ENCODE assay signal across 8 cellular contexts in genomic region chr6:27553123-27553904, GRCh38.
DNase-seq lines count a peak whose midpoint lies in the region; ATAC-seq and TF ChIP-seq lines count a peak whose summit lies in the region.

No MANE protein-coding gene starts in this region.

- DNase-seq in GM13976 (ENCODE audit: low spot score) (peak; percentile 69), SIG-M5 (lab: John Stamatoyannopoulos, UW) (peak; percentile 39), T-helper 9 cell (no peak), NOMO-1 (lab: John Stamatoyannopoulos, UW; ENCODE audit: unreplicated experiment in 2 of 2) (no peak)

- TF ChIP-seq CTCF in GM13976 (IDR thresholded peaks at IDR 0.05; ENCODE audit: borderline replicate concordance, control extremely low read depth, extremely low read depth, insufficient read depth, missing control alignments) = no peak

- ATAC-seq in HG02885 (IDR thresholded peaks at IDR 0.05; ENCODE audit: poor library complexity, unreplicated experiment) = peak; percentile 81
- ATAC-seq in esophagus mucosa = peak; percentile 34
- no peak for ATAC-seq in GM18498 (IDR thresholded peaks at IDR 0.05; ENCODE audit: unreplicated experiment)
- no peak for ATAC-seq in HG03108 (IDR thresholded peaks at IDR 0.05; ENCODE audit: unreplicated experiment)

- in situ Hi-C loops in GM13976 (cut with MboI; ENCODE audit: low sequenced_read_pairs, unreplicated experiment) = no loop called here

Comparison
In these comparisons a context has a peak if more than half of its experiments do, and no peak if none do; other contexts are left out.
1. DNase-seq: peak in GM13976 (single experiment) and SIG-M5 (single experiment); none in T-helper 9 cell (single experiment) and NOMO-1 (0 of 2).
2. ATAC-seq: peak in HG02885 (single experiment) and esophagus mucosa (single experiment); none in GM18498 (single experiment) and HG03108 (single experiment).